Comparison of ENCODE assay signal across 17 cellular contexts in genomic region chr14:34099630-34100029, GRCh38.
"Had no signal": no experiment of that assay in that cellular context is flagged by ENCODE, and none has a peak within 500 bp of the region (broad histone marks: within the 10 kb centered on the region; RNA-seq: fewer than 3 reads in every experiment).

No MANE protein-coding gene starts in this region.

- H3K36me3 Mint-ChIP-seq: mesothelial cell of epicardium, type B pancreatic cell had no signal

- H3K4me1 ChIP-seq: ascending aorta, breast epithelium, lower lobe of right lung had no signal

- H3K4me3 ChIP-seq: ascending aorta, breast epithelium, lower lobe of right lung, skin epidermis had no signal

- H3K27ac Mint-ChIP-seq: activated T-helper 1 cell treated with anti-CD3 and anti-CD28 coated beads, Interleukin-12 subunit alpha, Interleukin-12 subunit beta, Interleukin-2, Interleukin-4 antibody, amounts not matched to agents 30 ng/mL and 10 ng/mL and 1 ng/mL, durations not matched to agents 14 hours and 24 hours and 36 hours; mesothelial cell of epicardium; naive thymus-derived CD4-positive, alpha-beta T cell; type B pancreatic cell had no signal

- H3K9me3 ChIP-seq: ascending aorta, breast epithelium, lower lobe of right lung, neutrophil had no signal

- ATAC-seq: lower lobe of right lung; naive thymus-derived CD4-positive, alpha-beta T cell had no signal

- H3K27me3 ChIP-seq: ascending aorta, breast epithelium, neutrophil had no signal

- H3K27ac ChIP-seq: ascending aorta, breast epithelium, lower lobe of right lung, neutrophil, parathyroid adenoma had no signal

- H3K36me3 ChIP-seq: ascending aorta, breast epithelium, lower lobe of right lung, neutrophil had no signal

- DNase-seq: activated naive CD4-positive, alpha-beta T cell; foreskin melanocyte; lower lobe of right lung; naive thymus-derived CD4-positive, alpha-beta T cell; stimulated activated CD4-positive, alpha-beta T cell treated with anti-CD3 and anti-CD28 coated beads, Interleukin-4, amount 100 ng/mL, for 4 hours; stimulated activated CD8-positive, alpha-beta memory T cell treated with anti-CD3 and anti-CD28 coated beads, Interleukin-4, amount 100 ng/mL, for 48 hours; stimulated activated naive CD4-positive, alpha-beta T cell treated with Interleukin-2 at 50 U/mL for 16 hours; substantia nigra; T-helper 9 cell had no signal

- H3K9me3 Mint-ChIP-seq: activated T-helper 1 cell treated with anti-CD3 and anti-CD28 coated beads, Interleukin-12 subunit alpha, Interleukin-12 subunit beta, Interleukin-2, Interleukin-4 antibody, amounts not matched to agents 30 ng/mL and 10 ng/mL and 1 ng/mL, durations not matched to agents 14 hours and 24 hours and 36 hours; mesothelial cell of epicardium had no signal

- H3K4me3 Mint-ChIP-seq: activated T-helper 1 cell treated with anti-CD3 and anti-CD28 coated beads, Interleukin-12 subunit alpha, Interleukin-12 subunit beta, Interleukin-2, Interleukin-4 antibody, amounts not matched to agents 30 ng/mL and 10 ng/mL and 1 ng/mL, durations not matched to agents 14 hours and 24 hours and 36 hours; mesothelial cell of epicardium; naive thymus-derived CD4-positive, alpha-beta T cell; type B pancreatic cell had no signal
